1 cellular context compared by ENCODE assay signal in the genomic region with DNA sequence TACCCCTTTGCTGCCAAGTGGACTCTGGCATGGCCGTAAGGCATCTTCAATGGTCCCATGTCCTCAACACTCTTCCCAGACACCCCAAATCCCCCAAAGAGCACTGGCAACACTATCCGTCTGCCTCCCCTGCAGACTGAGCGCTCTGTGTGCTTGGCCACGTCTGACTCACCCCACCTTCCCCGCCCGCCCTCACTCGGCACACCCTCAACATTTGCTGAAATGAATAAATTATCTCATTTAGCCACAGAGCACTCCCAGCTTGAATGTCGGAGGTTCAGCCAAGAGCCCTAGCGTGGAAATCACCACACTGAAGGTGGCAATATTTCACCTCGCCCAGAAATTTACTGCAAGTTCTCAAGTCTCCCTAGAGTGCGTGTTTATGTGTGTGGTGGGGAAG.
TF ChIP-seq lines count a peak whose summit lies in the region.

No MANE protein-coding gene starts in this region.

TF ChIP-seq in SK-N-SH, 30 proteins besides CTCF, POLR2A, EP300 and RAD21 (continued from another document):
- no peak for TF ChIP-seq USF1 (IDR thresholded peaks at IDR 0.05; ENCODE audit: borderline replicate concordance, low read depth)
- no peak for TF ChIP-seq USF2 (IDR thresholded peaks at IDR 0.05; ENCODE audit: borderline replicate concordance, low read depth, low read length)
- TF ChIP-seq EZH2phosphoT487 (IDR thresholded peaks at IDR 0.05; ENCODE audit: borderline replicate concordance, low read depth), result no peak
- TF ChIP-seq RXRA (IDR thresholded peaks at IDR 0.05; ENCODE audit: borderline replicate concordance, low read depth), result no peak
- no peak for TF ChIP-seq TAF1 (IDR thresholded peaks at IDR 0.05; ENCODE audit: borderline replicate concordance, low read depth, low read length)
- no peak for TF ChIP-seq SIN3A (IDR thresholded peaks at IDR 0.05; ENCODE audit: borderline replicate concordance, low read depth, low read length)
